19 cellular contexts compared by ENCODE assay signal in the genomic region with DNA sequence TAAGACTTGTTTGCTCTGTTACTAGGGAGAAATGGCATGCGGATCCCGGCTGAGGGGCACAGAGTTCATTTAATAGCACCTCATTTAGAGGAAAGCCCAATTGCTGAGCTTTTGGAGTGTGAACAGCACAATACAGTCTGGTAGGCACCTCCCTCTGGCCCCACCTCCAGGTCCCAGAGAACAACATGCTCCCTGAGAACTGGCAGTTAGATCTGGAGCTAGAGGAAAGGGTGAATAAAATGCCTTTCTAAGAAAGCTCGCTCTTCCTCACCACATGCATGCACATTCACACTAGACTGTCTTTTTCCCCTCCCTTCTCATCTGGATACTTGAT.
DNase-seq lines count a peak whose midpoint lies in the region; ATAC-seq and TF ChIP-seq lines count a peak whose summit lies in the region.
"Had no signal": no experiment of that assay in that cellular context is flagged by ENCODE, and none has a peak within 500 bp of the region (broad histone marks: within the 10 kb centered on the region; RNA-seq: fewer than 3 reads in every experiment).

No MANE protein-coding gene starts in this region.

- WGBS in testis, 2 donors, result 35 to 45% methylated on average over 2 to 3 of the region's 3 CpGs
- 44 to 64% methylated on average over 1 to 3 of the region's 3 CpGs for WGBS in esophagus squamous epithelium, 2 donors

- peaks cover 5% of the 10 kb centered on the region for H3K4me1 ChIP-seq in testis
- no peaks in the 10 kb centered on the region for H3K4me1 ChIP-seq in esophagus squamous epithelium
- H3K4me1 ChIP-seq: HAP-1 had no signal

- no peak overlapping the region for H3K4me3 Mint-ChIP-seq in WTC11
- H3K4me3 Mint-ChIP-seq in mesothelial cell of epicardium, result no peak overlapping the region
- H3K4me3 Mint-ChIP-seq: CD8-positive, alpha-beta T cell had no signal

- no peaks in the 10 kb centered on the region for H3K36me3 ChIP-seq in testis (ENCODE audit: low read depth, missing control alignments)
- no peaks in the 10 kb centered on the region for H3K36me3 ChIP-seq in esophagus squamous epithelium
- H3K36me3 ChIP-seq: HAP-1 had no signal

- H3K27me3 ChIP-seq in testis (no peaks in the 10 kb centered on the region), esophagus squamous epithelium (no peaks in the 10 kb centered on the region)

- DNase-seq in NCI-H1436 treated with DMSO at 0.1 percent for 48 hours (lab: John Stamatoyannopoulos, UW) (peak; percentile 86), NCI-H1436 (lab: John Stamatoyannopoulos, UW) (no peak), WTC11 (ENCODE audit: low spot score) (no peak), mesothelial cell of epicardium (ENCODE audit: low spot score in 2 of 2, unreplicated experiment in 2 of 2) (no peak), retinal pigment epithelial cell (ENCODE audit: low read depth) (peak; percentile 37), testis (no peak), esophagus squamous epithelium (lab: John Stamatoyannopoulos, UW) (no peak), COLO668 (lab: John Stamatoyannopoulos, UW; ENCODE audit: unreplicated experiment) (no peak)
- DNase-seq: 8988T; Calu3; CD8-positive, alpha-beta T cell; DMS153; KBM-7; NCI-H1930; NCI-H226; PC-3; Right ventricle myocardium superior had no signal

- H3K27ac Mint-ChIP-seq in WTC11 (no peak overlapping the region), mesothelial cell of epicardium (peak overlapping the region; percentile 18)
- H3K27ac Mint-ChIP-seq: CD8-positive, alpha-beta T cell had no signal

- H3K4me1 Mint-ChIP-seq in WTC11 (peaks cover 8% of the 10 kb centered on the region; the same call in 1 of the 2 replicates), mesothelial cell of epicardium (peaks cover 9% of the 10 kb centered on the region)

- peaks cover 2% of the 10 kb centered on the region; the same call in 1 of the 2 replicates for H3K36me3 Mint-ChIP-seq in WTC11
- no peaks in the 10 kb centered on the region for H3K36me3 Mint-ChIP-seq in mesothelial cell of epicardium
- H3K36me3 Mint-ChIP-seq: CD8-positive, alpha-beta T cell had no signal

- CTCF ChIA-PET in WTC11 (lab: Charles Lee), result interaction anchor here (1.1 to 1.9 kb wide), 3 partner anchors 12 to 46 kb away, joined by 4 to 8 read pairs (median 6); no protein-coding TSS in a partner anchor

- peaks cover 32% of the 10 kb centered on the region for H3K9me3 Mint-ChIP-seq in WTC11
- H3K9me3 Mint-ChIP-seq in mesothelial cell of epicardium, result peaks cover 25% of the 10 kb centered on the region
- H3K9me3 Mint-ChIP-seq: CD8-positive, alpha-beta T cell had no signal

- H3K9me3 ChIP-seq in testis (no peaks in the 10 kb centered on the region), esophagus squamous epithelium (peaks cover 0 to 3% (median 0%) of the 10 kb centered on the region in 3 donors)

- POLR2A ChIA-PET in WTC11 (lab: Charles Lee), result interaction anchor here (0.6 kb wide), 1 partner anchor 669 kb away, joined by 4 read pairs; no protein-coding TSS in a partner anchor

- intact Hi-C loops in testis (cut with DNase I; ENCODE audit: low total_unique reads) (no loop called here), esophagus squamous epithelium (cut with DNase I) (no loop called here)

- no peak for TF ChIP-seq CTCF in WTC11 (IDR thresholded peaks at IDR 0.05)
- no peak for TF ChIP-seq CTCF in mesothelial cell of epicardium (IDR thresholded peaks at IDR 0.05; ENCODE audit: unreplicated experiment)
- no peak for TF ChIP-seq CTCF in retinal pigment epithelial cell (conservative IDR thresholded peaks at IDR 0.05; ENCODE audit: low read depth, low read length)
- TF ChIP-seq CTCF in testis (IDR thresholded peaks at IDR 0.05), result no peak
- TF ChIP-seq CTCF in esophagus squamous epithelium (IDR thresholded peaks at IDR 0.05), result no peak

- peak overlapping the region in 1 of 2 donors; percentile 69 for H3K27ac ChIP-seq in testis
- H3K27ac ChIP-seq in esophagus squamous epithelium, result no peak overlapping the region
- H3K27ac ChIP-seq: HL-60 had no signal

- no peak for TF ChIP-seq POLR2A in testis (IDR thresholded peaks at IDR 0.05)
- no peak for TF ChIP-seq POLR2A in esophagus squamous epithelium (IDR thresholded peaks at IDR 0.05)

- peak; percentile 61 for ATAC-seq in WTC11
- ATAC-seq: CD8-positive, alpha-beta T cell; PC-3 had no signal

- H3K4me3 ChIP-seq in retinal pigment epithelial cell (ENCODE audit: low read length), result peak overlapping the region; percentile 5
- no peak overlapping the region for H3K4me3 ChIP-seq in testis
- H3K4me3 ChIP-seq in esophagus squamous epithelium, result no peak overlapping the region
- H3K4me3 ChIP-seq: HAP-1 had no signal

- H3K27me3 Mint-ChIP-seq in WTC11 (ENCODE audit: low read depth), result no peaks in the 10 kb centered on the region
- H3K27me3 Mint-ChIP-seq in mesothelial cell of epicardium (ENCODE audit: low read depth), result peaks cover 21% of the 10 kb centered on the region

TF ChIP-seq in WTC11, 78 proteins besides CTCF, POLR2A, EP300 and RAD21:
- TF ChIP-seq, protein P1, sequence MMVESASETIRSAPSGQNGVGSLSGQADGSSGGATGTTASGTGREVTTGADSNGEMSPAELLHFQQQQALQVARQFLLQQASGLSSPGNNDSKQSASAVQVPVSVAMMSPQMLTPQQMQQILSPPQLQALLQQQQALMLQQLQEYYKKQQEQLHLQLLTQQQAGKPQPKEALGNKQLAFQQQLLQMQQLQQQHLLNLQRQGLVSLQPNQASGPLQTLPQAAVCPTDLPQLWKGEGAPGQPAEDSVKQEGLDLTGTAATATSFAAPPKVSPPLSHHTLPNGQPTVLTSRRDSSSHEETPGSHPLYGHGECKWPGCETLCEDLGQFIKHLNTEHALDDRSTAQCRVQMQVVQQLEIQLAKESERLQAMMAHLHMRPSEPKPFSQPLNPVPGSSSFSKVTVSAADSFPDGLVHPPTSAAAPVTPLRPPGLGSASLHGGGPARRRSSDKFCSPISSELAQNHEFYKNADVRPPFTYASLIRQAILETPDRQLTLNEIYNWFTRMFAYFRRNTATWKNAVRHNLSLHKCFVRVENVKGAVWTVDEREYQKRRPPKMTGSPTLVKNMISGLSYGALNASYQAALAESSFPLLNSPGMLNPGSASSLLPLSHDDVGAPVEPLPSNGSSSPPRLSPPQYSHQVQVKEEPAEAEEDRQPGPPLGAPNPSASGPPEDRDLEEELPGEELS (CRISPR knock-in tag; IDR thresholded peaks at IDR 0.05), result no peak
- TF ChIP-seq MYBL2 (CRISPR knock-in tag; IDR thresholded peaks at IDR 0.05) (no peak), NFE2L1 (CRISPR knock-in tag; IDR thresholded peaks at IDR 0.05) (no peak)
- TF ChIP-seq, protein P2, sequence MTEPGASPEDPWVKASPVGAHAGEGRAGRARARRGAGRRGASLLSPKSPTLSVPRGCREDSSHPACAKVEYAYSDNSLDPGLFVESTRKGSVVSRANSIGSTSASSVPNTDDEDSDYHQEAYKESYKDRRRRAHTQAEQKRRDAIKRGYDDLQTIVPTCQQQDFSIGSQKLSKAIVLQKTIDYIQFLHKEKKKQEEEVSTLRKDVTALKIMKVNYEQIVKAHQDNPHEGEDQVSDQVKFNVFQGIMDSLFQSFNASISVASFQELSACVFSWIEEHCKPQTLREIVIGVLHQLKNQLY (CRISPR knock-in tag; IDR thresholded peaks at IDR 0.05), result no peak

Comparison
In these comparisons a context has a peak if more than half of its experiments do, and no peak if none do; other contexts are left out.
1. DNase-seq: peak in NCI-H1436 treated with DMSO at 0.1 percent for 48 hours (single experiment) and retinal pigment epithelial cell (single experiment); none in NCI-H1436 (single experiment), WTC11 (single experiment), mesothelial cell of epicardium (0 of 2), testis (single experiment), esophagus squamous epithelium (single experiment) and COLO668 (single experiment).